ENCODE assay signal across 8 cellular contexts in genomic region chr21:46285206-46285661, GRCh38. TPM values are rescaled to one million over a fixed set of nuclear protein-coding genes. Genes with fewer than 3 reads are reported as not detected.
DNase-seq lines count a peak whose midpoint lies in the region; ATAC-seq and TF ChIP-seq lines count a peak whose summit lies in the region.

TSS of gene MCM3AP (minus strand) at chr21:46285611. CDS start at chr21:46285286, 325 bp downstream.

- peaks cover 78% of the 10 kb centered on the region for H3K79me2 ChIP-seq in SU-DHL-6 (ENCODE audit: insufficient read depth, low read length)

- H3K4me3 ChIP-seq in SU-DHL-6 (ENCODE audit: insufficient read depth, low read length, poor library complexity, severe bottlenecking) (peak within 1 kb of the TSS; percentile 83), fibroblast of mammary gland (ENCODE audit: control insufficient read depth, low read depth, low read length) (peak within 1 kb of the TSS; percentile 69)

- H3K9me2 ChIP-seq in SU-DHL-6 (replicated peaks; ENCODE audit: insufficient read depth, low read length), result no peaks in the 10 kb centered on the region

- DNase-seq in Daoy (ENCODE audit: low read depth) (no peak), fibroblast of mammary gland (ENCODE audit: low read depth) (no peak), occipital lobe (lab: John Stamatoyannopoulos, UW) (no peak), HK-2 (ENCODE audit: unreplicated experiment) (no peak)

- TF ChIP-seq CTCF in SU-DHL-6 (IDR thresholded peaks at IDR 0.05; ENCODE audit: insufficient read depth, low read length, poor library complexity, severe bottlenecking), result no peak
- TF ChIP-seq CTCF in fibroblast of mammary gland (conservative IDR thresholded peaks at IDR 0.05; ENCODE audit: control insufficient read depth, insufficient read depth, low read depth, low read length), result no peak

- no peaks in the 10 kb centered on the region; the same call in 1 of the 2 replicates for H4K20me1 ChIP-seq in SU-DHL-6 (ENCODE audit: low read depth, low read length)

- peak within 1 kb of the TSS; percentile 91 for H3K9ac ChIP-seq in SU-DHL-6 (ENCODE audit: low read length)

- H2AFZ ChIP-seq in SU-DHL-6 (ENCODE audit: low read depth, low read length, severe bottlenecking), result peak within 1 kb of the TSS; percentile 81

- peaks cover 6% of the 10 kb centered on the region; the same call in 1 of the 2 replicates for H3K36me3 ChIP-seq in SU-DHL-6 (ENCODE audit: low read length)

- no peaks in the 10 kb centered on the region for H3K9me3 ChIP-seq in SU-DHL-6 (ENCODE audit: insufficient read depth, low read length)

- H3K4me2 ChIP-seq in SU-DHL-6 (ENCODE audit: low read depth, low read length, poor library complexity, severe bottlenecking), result peak within 1 kb of the TSS; percentile 86

- H3K27me3 ChIP-seq in SU-DHL-6 (ENCODE audit: low read length), result no peaks in the 10 kb centered on the region

- ATAC-seq in GM18909 (IDR thresholded peaks at IDR 0.05; ENCODE audit: poor library complexity, unreplicated experiment), result no peak
- no peak for ATAC-seq in HG03342 (IDR thresholded peaks at IDR 0.05; ENCODE audit: unreplicated experiment)
- no peak for ATAC-seq in HG03159 (IDR thresholded peaks at IDR 0.05; ENCODE audit: unreplicated experiment)

- H3K27ac ChIP-seq in SU-DHL-6 (ENCODE audit: low read depth, low read length), result peak within 1 kb of the TSS; percentile 69

- peaks cover 16% of the 10 kb centered on the region; the same call in 1 of the 2 replicates for H3F3A ChIP-seq in SU-DHL-6 (ENCODE audit: insufficient read depth)

RNA-seq across cellular contexts. Expression of gene MCM3AP, which starts in this region (rescaled TPM):
- total RNA-seq in Daoy (2014; rRNA removed; shearing (Covaris generic)), result 72.7 and 100.0 TPM in 2 replicates
- 82.7 TPM for total RNA-seq in occipital lobe
